In the genomic region with DNA sequence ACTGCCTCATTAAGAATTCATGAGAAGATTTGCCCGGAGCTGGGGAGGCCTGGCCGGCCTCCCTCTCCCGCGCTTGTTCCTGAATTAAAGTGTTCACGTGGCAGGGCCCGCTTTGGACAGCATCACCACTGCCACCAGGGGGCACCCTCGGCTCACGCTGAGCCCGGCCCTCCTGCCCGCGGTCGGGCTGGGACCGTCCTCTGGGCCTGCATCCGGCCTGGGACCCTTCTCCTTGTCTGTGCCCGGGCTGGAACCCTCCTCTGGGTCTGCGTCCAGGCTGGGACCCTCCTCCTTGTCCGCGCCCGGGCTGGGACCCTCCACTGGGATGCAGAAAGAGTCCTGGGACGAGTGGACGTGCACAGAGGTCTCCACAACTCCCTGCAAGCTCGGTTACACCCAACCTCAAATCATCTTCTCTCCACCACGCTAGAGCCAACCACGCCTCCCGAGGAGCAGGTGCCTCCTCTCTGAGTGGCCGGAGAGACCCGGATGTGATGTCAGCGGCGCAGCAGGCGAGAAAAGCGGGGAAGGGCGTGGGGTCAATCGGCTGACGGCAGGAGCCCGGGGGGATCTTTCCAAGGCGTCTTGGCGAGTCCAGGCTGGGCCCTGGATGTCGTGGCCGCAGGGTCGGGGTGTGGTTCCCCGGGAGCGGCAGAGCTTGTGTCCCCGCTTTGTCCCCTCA, we compare ENCODE assay signal across 9 cellular contexts. TPM values are rescaled to one million over a fixed set of nuclear protein-coding genes. Genes with fewer than 3 reads are reported as not detected.
DNase-seq lines count a peak whose midpoint lies in the region; ATAC-seq and TF ChIP-seq lines count a peak whose summit lies in the region.
"Had no signal": no experiment of that assay in that cellular context is flagged by ENCODE, and none has a peak within 500 bp of the region (broad histone marks: within the 10 kb centered on the region; RNA-seq: fewer than 3 reads in every experiment).

No MANE protein-coding gene starts in this region.

- no peak overlapping the region for H3K4me3 ChIP-seq in mesendoderm (ENCODE audit: low read length)
- H3K4me3 ChIP-seq in brain microvascular endothelial cell (ENCODE audit: low read depth, low read length), result no peak overlapping the region
- H3K4me3 ChIP-seq: BLaER1 treated with 17β-estradiol and CSF1 and Interleukin-3, amounts not matched to agents 10 nM and 100 nM had no signal

- no peaks in the 10 kb centered on the region for H3K79me1 ChIP-seq in mesendoderm (ENCODE audit: low read length)

- H3K56ac ChIP-seq in mesendoderm (ENCODE audit: low read length), result peak overlapping the region; percentile 47

- no peaks in the 10 kb centered on the region for H3K36me3 Mint-ChIP-seq in activated CD4-positive, alpha-beta T cell treated with anti-CD3 and anti-CD28 coated beads for 36 hours (ENCODE audit: low read depth)
- H3K36me3 Mint-ChIP-seq in chondrocyte (ENCODE audit: low read depth), result no peaks in the 10 kb centered on the region

- H3K27me3 ChIP-seq in mesendoderm (ENCODE audit: insufficient read depth, low read length, poor library complexity), result no peaks in the 10 kb centered on the region
- H3K27me3 ChIP-seq in brain microvascular endothelial cell (replicated peaks), result no peaks in the 10 kb centered on the region

- H3K9me3 Mint-ChIP-seq in activated CD4-positive, alpha-beta T cell treated with anti-CD3 and anti-CD28 coated beads for 36 hours (ENCODE audit: low read depth), result no peaks in the 10 kb centered on the region
- no peaks in the 10 kb centered on the region for H3K9me3 Mint-ChIP-seq in chondrocyte (ENCODE audit: low read depth)

- H3K4me1 ChIP-seq in mesendoderm (ENCODE audit: control insufficient read depth, low read depth, low read length), result no peaks in the 10 kb centered on the region

- in situ Hi-C loops in brain microvascular endothelial cell (cut with HindIII; ENCODE audit: low pct_ligation_motif_present, low sequenced_read_pairs), result no loop called here

- intact Hi-C loops in activated CD4-positive, alpha-beta T cell treated with anti-CD3 and anti-CD28 coated beads for 36 hours (cut with DNase I, micrococcal nuclease), result loop anchor here (1.0 kb wide), 1 partner anchor 514 kb away; no protein-coding TSS in a partner anchor

- peaks cover 5% of the 10 kb centered on the region for H3K4me1 Mint-ChIP-seq in activated CD4-positive, alpha-beta T cell treated with anti-CD3 and anti-CD28 coated beads for 36 hours
- H3K4me1 Mint-ChIP-seq in chondrocyte (ENCODE audit: low read depth), result peaks cover 21% of the 10 kb centered on the region

- CTCF ChIA-PET in activated CD4-positive, alpha-beta T cell treated with anti-CD3 and anti-CD28 coated beads for 36 hours (lab: Charles Lee), result interaction anchor here (0.7 to 2.6 kb wide), 12 partner anchors 9 to 1681 kb away, joined by 3 to 15 read pairs (median 4); no protein-coding TSS in a partner anchor

- no peak overlapping the region for H3K9ac ChIP-seq in mesendoderm (ENCODE audit: low read length)
- H3K9ac ChIP-seq: BLaER1 treated with 17β-estradiol and CSF1 and Interleukin-3, amounts not matched to agents 10 nM and 100 nM had no signal

- H2AK5ac ChIP-seq in mesendoderm (ENCODE audit: low read length), result no peak overlapping the region

- H3K4ac ChIP-seq in mesendoderm (ENCODE audit: low read depth, low read length), result no peak overlapping the region

- H3K27ac Mint-ChIP-seq in activated CD4-positive, alpha-beta T cell treated with anti-CD3 and anti-CD28 coated beads for 36 hours, result no peak overlapping the region
- H3K27ac Mint-ChIP-seq in chondrocyte (ENCODE audit: unreplicated experiment), result no peak overlapping the region

- H3K4me3 Mint-ChIP-seq in activated CD4-positive, alpha-beta T cell treated with anti-CD3 and anti-CD28 coated beads for 36 hours, result no peak overlapping the region
- no peak overlapping the region for H3K4me3 Mint-ChIP-seq in chondrocyte (ENCODE audit: unreplicated experiment)

- no peaks in the 10 kb centered on the region for H3K36me3 ChIP-seq in mesendoderm (ENCODE audit: control insufficient read depth, insufficient read depth, low read length)
- H3K36me3 ChIP-seq in brain microvascular endothelial cell (replicated peaks), result no peaks in the 10 kb centered on the region
- H3K36me3 ChIP-seq: BLaER1 treated with 17β-estradiol and CSF1 and Interleukin-3, amounts not matched to agents 10 nM and 100 nM had no signal

- TF ChIP-seq CTCF in chondrocyte (IDR thresholded peaks at IDR 0.05) (peak; percentile 95), brain microvascular endothelial cell (IDR thresholded peaks at IDR 0.05; ENCODE audit: low read depth, low read length, missing control alignments) (no peak)

- peak; percentile 90 for ATAC-seq in activated CD4-positive, alpha-beta T cell treated with anti-CD3 and anti-CD28 coated beads for 36 hours

- no CpG with 5 or more reads among the region's 43 CpGs for WGBS in mesendoderm (ENCODE audit: extremely low coverage, insufficient coverage, low lambda C conversion rate)

- no peak overlapping the region for H3K23ac ChIP-seq in mesendoderm (ENCODE audit: low read length)

- no peak overlapping the region for H2BK120ac ChIP-seq in mesendoderm (ENCODE audit: low read depth, low read length)

- H3K18ac ChIP-seq in mesendoderm (ENCODE audit: low read length), result no peak overlapping the region

- H4K5ac ChIP-seq in mesendoderm (ENCODE audit: low read length), result no peak overlapping the region

- no peak overlapping the region for H2BK5ac ChIP-seq in mesendoderm (ENCODE audit: low read length)

- POLR2A ChIA-PET in activated CD4-positive, alpha-beta T cell treated with anti-CD3 and anti-CD28 coated beads for 36 hours (lab: Charles Lee), result no interaction called here

- H3K79me2 ChIP-seq in mesendoderm (ENCODE audit: control insufficient read depth, insufficient read depth, low read length), result no peaks in the 10 kb centered on the region

- no peak overlapping the region for H3K4me2 ChIP-seq in mesendoderm (ENCODE audit: low read length)
- H3K4me2 ChIP-seq: BLaER1 treated with 17β-estradiol and CSF1 and Interleukin-3, amounts not matched to agents 10 nM and 100 nM had no signal

- peaks cover 6% of the 10 kb centered on the region for H3K27me3 Mint-ChIP-seq in activated CD4-positive, alpha-beta T cell treated with anti-CD3 and anti-CD28 coated beads for 36 hours
- peaks cover 3% of the 10 kb centered on the region for H3K27me3 Mint-ChIP-seq in chondrocyte (ENCODE audit: low read depth)

- H3K27ac ChIP-seq in mesendoderm (ENCODE audit: low read depth, low read length) (no peak overlapping the region), brain microvascular endothelial cell (no peak overlapping the region)
- H3K27ac ChIP-seq: BLaER1 treated with 17β-estradiol and CSF1 and Interleukin-3, amounts not matched to agents 10 nM and 100 nM had no signal

- DNase-seq in NCI-H2171 (lab: John Stamatoyannopoulos, UW), result peak; percentile 30
- DNase-seq in NCI-H2171 treated with DMSO at 0.1 percent for 48 hours (lab: John Stamatoyannopoulos, UW), result no peak
- peak; percentile 71 for DNase-seq in NCI-H1092 (lab: John Stamatoyannopoulos, UW)
- DNase-seq in activated CD4-positive, alpha-beta T cell treated with anti-CD3 and anti-CD28 coated beads for 36 hours, result peak; percentile 84
- peak; percentile 92 for DNase-seq in chondrocyte (ENCODE audit: low spot score)
- peak; percentile 72 for DNase-seq in mesendoderm
- DNase-seq in stimulated activated CD8-positive, alpha-beta memory T cell treated with anti-CD3 and anti-CD28 coated beads, Interleukin-4, amount 100 ng/mL, for 24 hours (ENCODE audit: low read depth), result peak; percentile 61
- DNase-seq in brain microvascular endothelial cell, result no peak

- no peak overlapping the region for H2BK15ac ChIP-seq in mesendoderm (replicated peaks; ENCODE audit: low read depth)

- H4K8ac ChIP-seq in mesendoderm (ENCODE audit: low read depth, low read length), result no peak overlapping the region

RNA-seq across cellular contexts. Expression of a gene that starts 50.9 kb away (rescaled TPM):
- total RNA-seq in activated CD4-positive, alpha-beta T cell treated with anti-CD3 and anti-CD28 coated beads for 36 hours, result under 1 TPM; 0.39 to 0.50 TPM
- total RNA-seq in chondrocyte, result 1.4 to 4.6 TPM (median 4.5 TPM) in 3 replicates
- 0.35 TPM for polyA plus RNA-seq in mesendoderm (2013, experiment 1 of 2)
- polyA plus RNA-seq in mesendoderm (2013, experiment 2 of 2), result 0.55 TPM

Comparison
In these comparisons a context has a peak if more than half of its experiments do, and no peak if none do; other contexts are left out.
1. DNase-seq: peak in NCI-H2171 (single experiment), NCI-H1092 (single experiment), activated CD4-positive, alpha-beta T cell treated with anti-CD3 and anti-CD28 coated beads for 36 hours (single experiment), chondrocyte (single experiment), mesendoderm (single experiment) and stimulated activated CD8-positive, alpha-beta memory T cell treated with anti-CD3 and anti-CD28 coated beads, Interleukin-4, amount 100 ng/mL, for 24 hours (single experiment); none in NCI-H2171 treated with DMSO at 0.1 percent for 48 hours (single experiment) and brain microvascular endothelial cell (single experiment).